Comparison of ENCODE assay signal across 8 cellular contexts in genomic region chr1:108691128-108691885, GRCh38. TPM values are rescaled to one million over a fixed set of nuclear protein-coding genes. Genes with fewer than 3 reads are reported as not detected.
DNase-seq lines count a peak whose midpoint lies in the region; ATAC-seq and TF ChIP-seq lines count a peak whose summit lies in the region.

No MANE protein-coding gene starts in this region.

- H3K9me3 ChIP-seq in PC-9 (ENCODE audit: insufficient read depth, low read depth) (no peaks in the 10 kb centered on the region), neuron (ENCODE audit: low read length) (no peaks in the 10 kb centered on the region)

- DNase-seq in activated T-cell treated with anti-CD3 and anti-CD28 coated beads, Interleukin-2, amount 50 U/mL, for 72 hours, result no peak
- no peak for DNase-seq in activated T-cell treated with anti-CD3 and anti-CD28 coated beads for 4 hours
- peak in 1 of 2 experiments; percentile 57 for DNase-seq in PC-9
- DNase-seq in epithelial cell of prostate (ENCODE audit: low read depth, low spot score), result no peak
- no peak for DNase-seq in germinal center (ENCODE audit: low spot score)
- no peak for DNase-seq in NCI-H82 treated with DMSO at 0.1 percent for 48 hours (lab: John Stamatoyannopoulos, UW; ENCODE audit: unreplicated experiment)
- no peak for DNase-seq in NCI-H446 treated with DMSO at 0.1 percent for 48 hours (lab: John Stamatoyannopoulos, UW)

- H3K4me1 ChIP-seq in PC-9 (replicated peaks; ENCODE audit: insufficient read depth), result peaks cover 25% of the 10 kb centered on the region
- H3K4me1 ChIP-seq in neuron (ENCODE audit: insufficient read depth, low read length), result peaks cover 24% of the 10 kb centered on the region

- peaks cover 56% of the 10 kb centered on the region for H3K79me2 ChIP-seq in PC-9 (ENCODE audit: low read depth)

- H3K36me3 ChIP-seq in PC-9 (ENCODE audit: low read depth) (peaks cover 30% of the 10 kb centered on the region), neuron (ENCODE audit: insufficient read depth, low read length) (peaks cover 12% of the 10 kb centered on the region)

- H3K4me1 Mint-ChIP-seq in activated T-cell treated with anti-CD3 and anti-CD28 coated beads, Interleukin-2, amount 50 U/mL, for 72 hours (ENCODE audit: low read depth), result peaks cover 35% of the 10 kb centered on the region

- H3K27me3 Mint-ChIP-seq in activated T-cell treated with anti-CD3 and anti-CD28 coated beads, Interleukin-2, amount 50 U/mL, for 72 hours (ENCODE audit: low read depth), result no peaks in the 10 kb centered on the region

- H3F3A ChIP-seq in PC-9 (ENCODE audit: insufficient read depth, low read depth), result peaks cover 21% of the 10 kb centered on the region

- peak in 1 of 2 donors; percentile 0 for ATAC-seq in activated T-cell treated with anti-CD3 and anti-CD28 coated beads, Interleukin-2, amount 50 U/mL, for 72 hours (replicated peaks in 1 of 2)

- TF ChIP-seq CTCF in PC-9 (conservative IDR thresholded peaks at IDR 0.05), result no peak

- H3K4me2 ChIP-seq in PC-9, result peak overlapping the region; percentile 86

- CTCF ChIA-PET in PC-9 (lab: Charles Lee), result interaction anchor here (0.5 kb wide), 1 partner anchor 224 kb away, joined by 4 read pairs; no protein-coding TSS in a partner anchor

- peak overlapping the region; percentile 93 for H3K4me3 ChIP-seq in PC-9
- H3K4me3 ChIP-seq in neuron (ENCODE audit: low read length), result peak overlapping the region; percentile 67

- H3K27me3 ChIP-seq in PC-9 (ENCODE audit: insufficient read depth, low read depth) (no peaks in the 10 kb centered on the region), neuron (ENCODE audit: insufficient read depth, low read length) (no peaks in the 10 kb centered on the region)

- H3K27ac ChIP-seq in PC-9, result peak overlapping the region; percentile 79
- peak overlapping the region; percentile 91 for H3K27ac ChIP-seq in epithelial cell of prostate

- H3K9me2 ChIP-seq in PC-9 (ENCODE audit: insufficient read depth), result no peaks in the 10 kb centered on the region

- H4K20me1 ChIP-seq in PC-9 (ENCODE audit: insufficient read depth), result peaks cover 33% of the 10 kb centered on the region

- H3K4me3 Mint-ChIP-seq in activated T-cell treated with anti-CD3 and anti-CD28 coated beads, Interleukin-2, amount 50 U/mL, for 72 hours, result peak overlapping the region; percentile 97 to 99

- H3K9me3 Mint-ChIP-seq in activated T-cell treated with anti-CD3 and anti-CD28 coated beads, Interleukin-2, amount 50 U/mL, for 72 hours, result no peaks in the 10 kb centered on the region

- intact Hi-C loops in PC-9 (cut with micrococcal nuclease; ENCODE audit: unreplicated experiment), result loop anchor here (10.0 kb wide), 1 partner anchor 203 kb away; no protein-coding TSS in a partner anchor

- BruUV-seq in PC-9 (replicated peaks; lab: Mats Ljungman, UMichigan), result TSS peak; percentile 85

- POLR2A ChIA-PET in PC-9 (lab: Charles Lee; ENCODE audit: unreplicated experiment), result interaction anchor here (0.5 to 1.5 kb wide), 5 partner anchors 30 to 909 kb away, joined by 3 to 10 read pairs (median 5); partner anchors contain the start of gene HENMT1

- H3K27ac Mint-ChIP-seq in activated T-cell treated with anti-CD3 and anti-CD28 coated beads, Interleukin-2, amount 50 U/mL, for 72 hours, result peak overlapping the region; percentile 96

- peak overlapping the region; percentile 91 for H2AFZ ChIP-seq in PC-9
- H2AFZ ChIP-seq in neuron (ENCODE audit: low read depth, low read length), result peak overlapping the region; percentile 77

- H3K36me3 Mint-ChIP-seq in activated T-cell treated with anti-CD3 and anti-CD28 coated beads, Interleukin-2, amount 50 U/mL, for 72 hours (ENCODE audit: insufficient read depth in 2 of 2), result peaks cover 10 to 26% of the 10 kb centered on the region in 2 donors

RNA-seq across cellular contexts. Expression of gene PRPF38B, which starts 0.8 kb away (rescaled TPM):
- total RNA-seq in activated T-cell treated with anti-CD3 and anti-CD28 coated beads, Interleukin-2, amount 50 U/mL, for 72 hours, result 10 to 100 TPM; 86.3 to 87.4 TPM
- 38.0 and 48.9 TPM in 2 replicates for total RNA-seq in PC-9 (2021)

RNA-seq across cellular contexts. Expression of gene FNDC7, which starts 21.4 kb away (rescaled TPM):
- total RNA-seq in activated T-cell treated with anti-CD3 and anti-CD28 coated beads, Interleukin-2, amount 50 U/mL, for 72 hours, result under 1 TPM; 0.14 to 0.26 TPM
- total RNA-seq in PC-9 (2021), result 0.20 TPM in 1 of 2 replicates, not detected in the other

RNA-seq across cellular contexts. Expression of gene HENMT1, which starts 30.4 kb away (rescaled TPM):
- total RNA-seq in activated T-cell treated with anti-CD3 and anti-CD28 coated beads, Interleukin-2, amount 50 U/mL, for 72 hours, result 10 to 100 TPM; 21.1 to 25.1 TPM
- 17.9 and 21.5 TPM in 2 replicates for total RNA-seq in PC-9 (2021)

RNA-seq across cellular contexts. Expression of gene STXBP3, which starts 55.2 kb away (rescaled TPM):
- 10 to 100 TPM; 45.0 to 45.5 TPM for total RNA-seq in activated T-cell treated with anti-CD3 and anti-CD28 coated beads, Interleukin-2, amount 50 U/mL, for 72 hours
- total RNA-seq in PC-9 (2021), result 31.8 and 37.0 TPM in 2 replicates
